ENCODE assay signal across 8 cellular contexts in the genomic region with DNA sequence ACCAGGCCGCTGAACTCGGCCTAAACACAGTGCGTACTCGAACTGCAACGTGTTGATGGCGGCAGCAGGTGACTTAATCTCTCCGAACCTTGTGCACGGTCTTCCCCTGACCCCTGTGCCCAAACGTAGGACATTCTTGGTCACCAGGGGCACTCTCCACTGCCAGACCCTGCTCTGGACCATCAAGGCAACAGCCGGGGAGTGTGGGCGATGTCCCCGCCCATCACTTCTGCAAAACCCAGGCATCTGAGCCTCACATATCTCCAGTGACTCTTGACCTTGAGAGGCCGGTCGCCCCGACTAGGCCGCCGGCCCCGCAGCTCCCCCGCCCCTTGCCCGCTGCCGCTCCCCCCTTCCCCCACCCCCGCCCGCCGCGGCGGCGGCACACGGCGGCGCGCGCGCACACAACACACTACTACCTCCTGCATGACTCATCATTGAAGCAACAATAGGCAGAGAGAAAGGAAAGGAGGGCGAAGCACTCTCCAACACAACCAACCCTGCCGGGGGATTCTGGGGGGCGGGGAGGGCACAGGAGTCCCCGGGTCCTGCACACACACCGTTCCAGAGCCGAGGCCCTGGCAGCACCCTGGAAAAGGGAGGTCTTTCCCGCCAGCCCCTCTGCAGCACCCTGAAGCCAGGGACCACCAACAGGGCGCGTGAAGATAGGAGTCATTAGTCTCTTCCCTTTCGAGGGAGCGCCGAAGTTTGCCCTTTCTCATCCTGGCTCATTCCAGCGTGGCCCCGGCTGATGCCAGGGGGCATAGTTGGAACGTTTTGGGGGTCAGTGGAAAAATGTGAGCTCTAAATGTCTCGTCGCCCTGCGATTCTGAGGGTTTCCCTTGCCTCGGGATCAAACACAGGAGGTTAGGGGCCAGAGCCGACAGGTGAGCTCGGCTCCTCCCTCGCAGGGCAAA. TPM values are rescaled to one million over a fixed set of nuclear protein-coding genes. Genes with fewer than 3 reads are reported as not detected.
A peak's percentile ranks its signal among the peaks of the same experiment; 100 is the strongest.
DNase-seq lines count a peak whose midpoint lies in the region; ATAC-seq and TF ChIP-seq lines count a peak whose summit lies in the region.

No MANE protein-coding gene starts in this region.

- H3K9me3 ChIP-seq in HCT116 (ENCODE audit: control insufficient read depth in 1 of 2, insufficient read depth in 1 of 2, low read depth in 1 of 2, low read length in 2 of 2) (no peaks in the 10 kb centered on the region), neural cell (ENCODE audit: low read length) (no peaks in the 10 kb centered on the region), upper lobe of right lung (no peaks in the 10 kb centered on the region)

- H3K4me3 ChIP-seq in ACC112 (ENCODE audit: low read depth, low read length) (peak overlapping the region; percentile 99), HCT116 (replicated peaks in 1 of 2; ENCODE audit: low read depth in 1 of 2, low read length in 2 of 2) (peak overlapping the region; percentile 54 to 96), neural cell (ENCODE audit: low read length) (peak overlapping the region; percentile 100), upper lobe of right lung (peak overlapping the region; percentile 72)

- H3K27ac ChIP-seq in ACC112 (ENCODE audit: low read depth, low read length) (peak overlapping the region; percentile 96), HCT116 (ENCODE audit: low read depth, low read length) (peak overlapping the region; percentile 97), neural cell (ENCODE audit: low read length) (peak overlapping the region; percentile 100), upper lobe of right lung (peak overlapping the region; percentile 95)

- intact Hi-C loops in HCT116 (cut with micrococcal nuclease) (no loop called here), upper lobe of right lung (cut with DNase I) (no loop called here)

- H2AFZ ChIP-seq in ACC112 (ENCODE audit: low read length, unreplicated experiment): no peak overlapping the region
- no peak overlapping the region for H2AFZ ChIP-seq in HCT116 (ENCODE audit: low read depth, low read length, poor library complexity, severe bottlenecking)
- peak overlapping the region; percentile 33 for H2AFZ ChIP-seq in neural cell (ENCODE audit: low read depth, low read length)

- H3K4me2 ChIP-seq in HCT116 (ENCODE audit: low read length): peak overlapping the region; percentile 93
- peak overlapping the region; percentile 100 for H3K4me2 ChIP-seq in neural cell (ENCODE audit: low read length)

- TSS peak; percentile 33 for BruUV-seq in HCT116 (replicated peaks; lab: Mats Ljungman, UMichigan)

- H3K9ac ChIP-seq in HCT116 (ENCODE audit: low read length) (peak overlapping the region; percentile 100), neural cell (ENCODE audit: low read length) (peak overlapping the region; percentile 99)

- POLR2A ChIA-PET in HCT116 (lab: Charles Lee): interaction anchor here (1.0 to 1.6 kb wide), 4 partner anchors 8 to 17 kb away, joined by 3 to 4 read pairs (median 3); no protein-coding TSS in a partner anchor

- CTCF ChIA-PET in HCT116 (lab: Charles Lee): interaction anchor here (1.5 to 3.2 kb wide), 3 partner anchors 16 to 17 kb away, joined by 5 to 23 read pairs (median 12); no protein-coding TSS in a partner anchor

- no peak for TF ChIP-seq POLR2A in HCT116 (IDR thresholded peaks at IDR 0.05; ENCODE audit: borderline replicate concordance, extremely low read depth, insufficient read depth, insufficient read length)

- TF ChIP-seq EP300 in neural cell (conservative IDR thresholded peaks at IDR 0.05; ENCODE audit: poor library complexity, severe bottlenecking): no peak

- TF ChIP-seq RAD21 in HCT116 (IDR thresholded peaks at IDR 0.05; ENCODE audit: low read depth) (no peak), neural cell (conservative IDR thresholded peaks at IDR 0.05) (no peak)

- TF ChIP-seq CTCF in HCT116 (IDR thresholded peaks at IDR 0.05 in 2 of 3, conservative IDR thresholded peaks at IDR 0.05 in 1 of 3; ENCODE audit: borderline replicate concordance in 1 of 3, insufficient read depth in 1 of 3, low read depth in 2 of 3, low read length in 2 of 3) (no peak), neural cell (IDR thresholded peaks at IDR 0.05; ENCODE audit: poor library complexity, severe bottlenecking) (no peak), upper lobe of right lung (IDR thresholded peaks at IDR 0.05) (no peak)

- no peak for DNase-seq in HCT116 (ENCODE audit: low read depth, low spot score)
- DNase-seq in RKO (ENCODE audit: low spot score): peak; percentile 88
- peak; percentile 83 for DNase-seq in activated effector memory CD4-positive, alpha-beta T cell treated with anti-CD3 and anti-CD28 coated beads, Interleukin-2, amount 50 U/mL, for 16 hours
- peak; percentile 68 for DNase-seq in fibroblast of peridontal ligament (ENCODE audit: extremely low read depth)
- DNase-seq in upper lobe of right lung: peak; percentile 88
- DNase-seq in OCI-M2 (lab: John Stamatoyannopoulos, UW; ENCODE audit: unreplicated experiment): no peak

- H3K36me3 ChIP-seq in ACC112 (ENCODE audit: insufficient read depth, low read length): no peaks in the 10 kb centered on the region
- no peaks in the 10 kb centered on the region for H3K36me3 ChIP-seq in HCT116 (ENCODE audit: control insufficient read depth in 1 of 2, insufficient read depth in 2 of 2, low read length in 2 of 2)
- H3K36me3 ChIP-seq in neural cell (ENCODE audit: insufficient read depth, low read length): no peaks in the 10 kb centered on the region
- H3K36me3 ChIP-seq in upper lobe of right lung: no peaks in the 10 kb centered on the region

- ATAC-seq in HCT116: peak; percentile 13
- ATAC-seq in upper lobe of right lung: peak; percentile 1

- no peaks in the 10 kb centered on the region for H3K9me2 ChIP-seq in HCT116 (ENCODE audit: insufficient read depth)
- no peaks in the 10 kb centered on the region for H3K9me2 ChIP-seq in neural cell (ENCODE audit: insufficient read depth, low read length)

- H3K4me1 ChIP-seq in ACC112 (ENCODE audit: control insufficient read depth, insufficient read depth, low read length, unreplicated experiment): peaks cover 59% of the 10 kb centered on the region
- peaks cover 44 to 83% of the 10 kb centered on the region in 2 experiments for H3K4me1 ChIP-seq in HCT116 (ENCODE audit: control insufficient read depth in 1 of 2, insufficient read depth in 2 of 2, low read length in 2 of 2)
- peaks cover 60% of the 10 kb centered on the region for H3K4me1 ChIP-seq in upper lobe of right lung

- RAD21 ChIA-PET in HCT116 (lab: Charles Lee; ENCODE audit: low non-redundant PET in 1 of 2, low total read pairs in 2 of 2, uncharacterized antibody in 2 of 2, unreplicated experiment in 2 of 2): interaction anchor here in 1 of 2 experiments (0.6 kb wide), 1 partner anchor 16 kb away, joined by 3 read pairs; no protein-coding TSS in a partner anchor

- H3K27me3 ChIP-seq in ACC112 (ENCODE audit: insufficient read depth, low read length): no peaks in the 10 kb centered on the region
- H3K27me3 ChIP-seq in HCT116 (ENCODE audit: insufficient read depth, low read length): no peaks in the 10 kb centered on the region
- no peaks in the 10 kb centered on the region for H3K27me3 ChIP-seq in neural cell (ENCODE audit: insufficient read depth, low read depth, low read length)
- no peaks in the 10 kb centered on the region for H3K27me3 ChIP-seq in upper lobe of right lung

- no peaks in the 10 kb centered on the region for H3F3A ChIP-seq in neural cell (ENCODE audit: insufficient read depth, low read length, poor library complexity, severe bottlenecking)

- no peaks in the 10 kb centered on the region for H4K20me1 ChIP-seq in HCT116 (ENCODE audit: insufficient read depth)
- peaks cover 38% of the 10 kb centered on the region for H4K20me1 ChIP-seq in neural cell (ENCODE audit: insufficient read depth)

- peaks cover 49% of the 10 kb centered on the region for H3K79me2 ChIP-seq in ACC112 (ENCODE audit: control insufficient read depth, insufficient read depth, low read length, unreplicated experiment)
- H3K79me2 ChIP-seq in HCT116 (ENCODE audit: insufficient read depth, low read length): peaks cover 51% of the 10 kb centered on the region
- peaks cover 61% of the 10 kb centered on the region for H3K79me2 ChIP-seq in neural cell (replicated peaks; ENCODE audit: insufficient read depth, low read length)

TF ChIP-seq in HCT116, 20 proteins besides CTCF, POLR2A, EP300 and RAD21 (continues in another document):
- TF ChIP-seq FOSL1 (IDR thresholded peaks at IDR 0.05; ENCODE audit: low read depth): no peak
- TF ChIP-seq, protein P1, sequence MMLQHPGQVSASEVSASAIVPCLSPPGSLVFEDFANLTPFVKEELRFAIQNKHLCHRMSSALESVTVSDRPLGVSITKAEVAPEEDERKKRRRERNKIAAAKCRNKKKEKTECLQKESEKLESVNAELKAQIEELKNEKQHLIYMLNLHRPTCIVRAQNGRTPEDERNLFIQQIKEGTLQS (IDR thresholded peaks at IDR 0.05): no peak
- TF ChIP-seq POLR2AphosphoS5 (IDR thresholded peaks at IDR 0.05; ENCODE audit: low read depth, low read length): peak; percentile 51
- TF ChIP-seq TCF7L2 (IDR thresholded peaks at IDR 0.05; ENCODE audit: borderline replicate concordance, extremely low read depth, insufficient read depth, insufficient read length): peak; percentile 4
- TF ChIP-seq SP1 (IDR thresholded peaks at IDR 0.05; ENCODE audit: low read depth): no peak
- TF ChIP-seq EGR1 (IDR thresholded peaks at IDR 0.05; ENCODE audit: low read depth): no peak
- no peak for TF ChIP-seq CEBPB (IDR thresholded peaks at IDR 0.05; ENCODE audit: low read depth)
- no peak for TF ChIP-seq ELF1 (IDR thresholded peaks at IDR 0.05; ENCODE audit: borderline replicate concordance, low read depth)

RNA-seq across cellular contexts. Expression of gene MNT, which starts 1.9 kb away (rescaled TPM):
- total RNA-seq in HCT116 (2021; ENCODE audit: unreplicated experiment): 37.0 TPM
- polyA plus RNA-seq in HCT116 (2012): 19.2 and 23.8 TPM in 2 replicates
- polyA plus RNA-seq in neural cell: 6.1 and 11.6 TPM in 2 replicates
- 12.4 and 15.6 TPM in 2 replicates for polyA minus RNA-seq in neural cell
- 32.7 TPM for total RNA-seq in upper lobe of right lung

Comparison
In these comparisons a context has a peak if more than half of its experiments do, and no peak if none do; other contexts are left out.
1. DNase-seq: peak in RKO (single experiment), activated effector memory CD4-positive, alpha-beta T cell treated with anti-CD3 and anti-CD28 coated beads, Interleukin-2, amount 50 U/mL, for 16 hours (single experiment), fibroblast of peridontal ligament (single experiment) and upper lobe of right lung (single experiment); none in HCT116 (single experiment) and OCI-M2 (single experiment).
2. Peak in every context shown above with its lines, with median percentiles within 50 percentile points of each other: H3K27ac ChIP-seq and H3K4me3 ChIP-seq.